ENCODE assay signal across 10 cellular contexts in genomic region chr15:40239671-40240618, GRCh38.
DNase-seq lines count a peak whose midpoint lies in the region; ATAC-seq and TF ChIP-seq lines count a peak whose summit lies in the region.
"Had no signal": no experiment of that assay in that cellular context is flagged by ENCODE, and none has a peak within 500 bp of the region (broad histone marks: within the 10 kb centered on the region; RNA-seq: fewer than 3 reads in every experiment).

No MANE protein-coding gene starts in this region.

- H3K9ac ChIP-seq in iPS-18a (ENCODE audit: low read length), result no peak overlapping the region

- H3K27me3 Mint-ChIP-seq in stimulated activated memory B cell treated with anti-CD40 and anti-IgM and Interleukin-4, amounts not matched to agents 10 μg/mL and 1 μg/mL and 100 μg/mL, for 72 hours, result peaks cover 14% of the 10 kb centered on the region

- peak overlapping the region; percentile 52 for H3K4me3 ChIP-seq in iPS-18a (ENCODE audit: low read length)

- peak overlapping the region; percentile 57 for H3K4me3 Mint-ChIP-seq in stimulated activated memory B cell treated with anti-CD40 and anti-IgM and Interleukin-4, amounts not matched to agents 10 μg/mL and 1 μg/mL and 100 μg/mL, for 72 hours
- no peak overlapping the region for H3K4me3 Mint-ChIP-seq in stimulated activated effector memory CD8-positive, alpha-beta T cell treated with anti-CD3 and anti-CD28 coated beads, Interleukin-12 subunit alpha, Interleukin-12 subunit beta, amount 100 ng/mL, for 72 hours

- H3K27ac ChIP-seq in VCaP (peak overlapping the region; percentile 54), iPS-18a (ENCODE audit: low read length) (no peak overlapping the region)
- H3K27ac ChIP-seq: neutrophil had no signal

- no peak for TF ChIP-seq CTCF in VCaP (conservative IDR thresholded peaks at IDR 0.05)

- no peaks in the 10 kb centered on the region for H3K36me3 ChIP-seq in iPS-18a (ENCODE audit: control insufficient read depth, low read depth, low read length)
- H3K36me3 ChIP-seq: adrenal gland, neutrophil had no signal

- no peaks in the 10 kb centered on the region for H3K36me3 Mint-ChIP-seq in stimulated activated memory B cell treated with anti-CD40 and anti-IgM and Interleukin-4, amounts not matched to agents 10 μg/mL and 1 μg/mL and 100 μg/mL, for 72 hours
- H3K36me3 Mint-ChIP-seq in stimulated activated effector memory CD8-positive, alpha-beta T cell treated with anti-CD3 and anti-CD28 coated beads, Interleukin-12 subunit alpha, Interleukin-12 subunit beta, amount 100 ng/mL, for 72 hours, result no peaks in the 10 kb centered on the region

- H3K4me1 Mint-ChIP-seq in stimulated activated memory B cell treated with anti-CD40 and anti-IgM and Interleukin-4, amounts not matched to agents 10 μg/mL and 1 μg/mL and 100 μg/mL, for 72 hours, result peaks cover 35% of the 10 kb centered on the region
- H3K4me1 Mint-ChIP-seq in stimulated activated effector memory CD8-positive, alpha-beta T cell treated with anti-CD3 and anti-CD28 coated beads, Interleukin-12 subunit alpha, Interleukin-12 subunit beta, amount 100 ng/mL, for 72 hours, result peaks cover 21% of the 10 kb centered on the region

- H3K27ac Mint-ChIP-seq in stimulated activated memory B cell treated with anti-CD40 and anti-IgM and Interleukin-4, amounts not matched to agents 10 μg/mL and 1 μg/mL and 100 μg/mL, for 72 hours, result no peak overlapping the region
- H3K27ac Mint-ChIP-seq in stimulated activated effector memory CD8-positive, alpha-beta T cell treated with anti-CD3 and anti-CD28 coated beads, Interleukin-12 subunit alpha, Interleukin-12 subunit beta, amount 100 ng/mL, for 72 hours, result no peak overlapping the region

- DNase-seq in NCI-H526 (lab: John Stamatoyannopoulos, UW), result peak; percentile 27 to 59
- DNase-seq in NCI-H526 treated with DMSO at 0.1 percent for 48 hours (lab: John Stamatoyannopoulos, UW), result no peak
- no peak for DNase-seq in stimulated activated effector memory CD8-positive, alpha-beta T cell treated with anti-CD3 and anti-CD28 coated beads, Interleukin-12 subunit alpha, Interleukin-12 subunit beta, amount 100 ng/mL, for 72 hours (ENCODE audit: low spot score in 2 of 2)
- no peak for DNase-seq in SW480 (ENCODE audit: low spot score)

- H3K9me3 ChIP-seq in iPS-18a (ENCODE audit: control insufficient read depth, low read depth, low read length), result no peaks in the 10 kb centered on the region
- H3K9me3 ChIP-seq: adrenal gland, neutrophil had no signal

- peaks cover 12% of the 10 kb centered on the region for H3K27me3 ChIP-seq in iPS-18a (ENCODE audit: control insufficient read depth, insufficient read depth, low read length)
- H3K27me3 ChIP-seq: adrenal gland had no signal

- H3K9me3 Mint-ChIP-seq in stimulated activated memory B cell treated with anti-CD40 and anti-IgM and Interleukin-4, amounts not matched to agents 10 μg/mL and 1 μg/mL and 100 μg/mL, for 72 hours, result no peaks in the 10 kb centered on the region
- no peaks in the 10 kb centered on the region for H3K9me3 Mint-ChIP-seq in stimulated activated effector memory CD8-positive, alpha-beta T cell treated with anti-CD3 and anti-CD28 coated beads, Interleukin-12 subunit alpha, Interleukin-12 subunit beta, amount 100 ng/mL, for 72 hours

- no peak for ATAC-seq in stimulated activated memory B cell treated with anti-CD40 and anti-IgM and Interleukin-4, amounts not matched to agents 10 μg/mL and 1 μg/mL and 100 μg/mL, for 72 hours
- no peak for ATAC-seq in stimulated activated effector memory CD8-positive, alpha-beta T cell treated with anti-CD3 and anti-CD28 coated beads, Interleukin-12 subunit alpha, Interleukin-12 subunit beta, amount 100 ng/mL, for 72 hours
- ATAC-seq in GM18498 (IDR thresholded peaks at IDR 0.05; ENCODE audit: unreplicated experiment), result no peak

- peaks cover 14% of the 10 kb centered on the region for H3K4me1 ChIP-seq in iPS-18a (ENCODE audit: control insufficient read depth, low read depth, low read length)

Comparison
In these comparisons a context has a peak if more than half of its experiments do, and no peak if none do; other contexts are left out.
1. DNase-seq: peak in NCI-H526 (2 of 2); none in NCI-H526 treated with DMSO at 0.1 percent for 48 hours (single experiment), stimulated activated effector memory CD8-positive, alpha-beta T cell treated with anti-CD3 and anti-CD28 coated beads, Interleukin-12 subunit alpha, Interleukin-12 subunit beta, amount 100 ng/mL, for 72 hours (0 of 2) and SW480 (single experiment).